ENCODE assay signal across 8 cellular contexts in genomic region chr9:122122903-122123632, GRCh38. TPM values are rescaled to one million over a fixed set of nuclear protein-coding genes. Genes with fewer than 3 reads are reported as not detected.
A peak's percentile ranks its signal among the peaks of the same experiment; 100 is the strongest.
DNase-seq lines count a peak whose midpoint lies in the region; ATAC-seq and TF ChIP-seq lines count a peak whose summit lies in the region.

No MANE protein-coding gene starts in this region.

- H3K4me1 ChIP-seq in adipocyte (ENCODE audit: control insufficient read depth, insufficient read depth, low read length) (peaks cover 10% of the 10 kb centered on the region), gastrocnemius medialis (peaks cover 0 to 12% of the 10 kb centered on the region in 2 donors)

- ATAC-seq in left ventricle myocardium superior (peak; percentile 42), gastrocnemius medialis (peak; percentile 61 to 82), GM21423 (IDR thresholded peaks at IDR 0.05; ENCODE audit: unreplicated experiment) (no peak)

- peak; percentile 70 for DNase-seq in NCI-H2227 (lab: John Stamatoyannopoulos, UW; ENCODE audit: unreplicated experiment)
- no peak for DNase-seq in NCI-H2227 treated with DMSO at 0.1 percent for 48 hours (lab: John Stamatoyannopoulos, UW)
- peak; percentile 18 for DNase-seq in LNCaP clone FGC (ENCODE audit: low read depth)
- DNase-seq in T follicular helper cell (ENCODE audit: low read depth) = peak; percentile 55
- DNase-seq in adipocyte (ENCODE audit: low read depth) = peak; percentile 85
- peak; percentile 81 for DNase-seq in left ventricle myocardium superior
- DNase-seq in gastrocnemius medialis = peak; percentile 30 to 61

- in situ Hi-C loops in gastrocnemius medialis (cut with MboI; ENCODE audit: low sequenced_read_pairs in 4 of 4) = loop anchor here (5.0 to 25.0 kb wide), 5 partner anchors 229 to 692 kb away; partner anchors contain the start of gene OR1K1 (in 2 of the 4)

- no peak overlapping the region for H3K27ac ChIP-seq in gastrocnemius medialis

- intact Hi-C loops in left ventricle myocardium superior (cut with micrococcal nuclease) = no loop called here
- intact Hi-C loops in gastrocnemius medialis (cut with DNase I; ENCODE audit: low total_unique reads) = loop anchor here (1.0 to 10.0 kb wide), 6 partner anchors 24 to 692 kb away; partner anchors contain the start of genes MRRF and RBM18

- H3K9me3 ChIP-seq in adipocyte (ENCODE audit: control insufficient read depth, low read length) (no peaks in the 10 kb centered on the region), gastrocnemius medialis (no peaks in the 10 kb centered on the region)

- TF ChIP-seq CTCF in LNCaP clone FGC (IDR thresholded peaks at IDR 0.05; ENCODE audit: control insufficient read depth, extremely low read depth, insufficient read depth) (peak; percentile 100), gastrocnemius medialis (IDR thresholded peaks at IDR 0.05 in 4 of 5, conservative IDR thresholded peaks at IDR 0.05 in 1 of 5) (peak; percentile 91 to 98 (median 94))

- peaks cover 9% of the 10 kb centered on the region for H3K27me3 ChIP-seq in adipocyte (replicated peaks; ENCODE audit: control insufficient read depth, insufficient read depth, low read length)
- peaks cover 9 to 18% (median 14%) of the 10 kb centered on the region in 3 donors for H3K27me3 ChIP-seq in gastrocnemius medialis

- no peaks in the 10 kb centered on the region for H3K36me3 ChIP-seq in adipocyte (ENCODE audit: control insufficient read depth, insufficient read depth, low read length, severe bottlenecking)
- no peaks in the 10 kb centered on the region for H3K36me3 ChIP-seq in gastrocnemius medialis

- no peak overlapping the region for H3K9ac ChIP-seq in adipocyte (ENCODE audit: low read length)

- TF ChIP-seq POLR2A in gastrocnemius medialis (IDR thresholded peaks at IDR 0.05) = no peak

- H3K4me3 ChIP-seq in LNCaP clone FGC (ENCODE audit: low read depth, low read length) = no peak overlapping the region
- no peak overlapping the region for H3K4me3 ChIP-seq in adipocyte (ENCODE audit: low read length)
- H3K4me3 ChIP-seq in gastrocnemius medialis = no peak overlapping the region

RNA-seq across cellular contexts. Expression of gene TTLL11, which starts 30.0 kb away (rescaled TPM):
- 5.8 TPM for total RNA-seq in left ventricle myocardium superior
- 10 to 100 TPM; 12.3 to 20.5 (median 15.3) TPM for total RNA-seq in gastrocnemius medialis

RNA-seq across cellular contexts. Expression of gene NDUFA8, which starts 36.5 kb away (rescaled TPM):
- total RNA-seq in left ventricle myocardium superior (321 TPM), gastrocnemius medialis (100 to 1,000 TPM in 1 of 4 donors, 10 to 100 TPM in 3; 51.0 to 114 (median 92.8) TPM)

RNA-seq across cellular contexts. Expression of gene MORN5, which starts 36.6 kb away (rescaled TPM):
- total RNA-seq in left ventricle myocardium superior (not detected), gastrocnemius medialis (not detected)
